1 cellular context compared by ENCODE assay signal in the genomic region with DNA sequence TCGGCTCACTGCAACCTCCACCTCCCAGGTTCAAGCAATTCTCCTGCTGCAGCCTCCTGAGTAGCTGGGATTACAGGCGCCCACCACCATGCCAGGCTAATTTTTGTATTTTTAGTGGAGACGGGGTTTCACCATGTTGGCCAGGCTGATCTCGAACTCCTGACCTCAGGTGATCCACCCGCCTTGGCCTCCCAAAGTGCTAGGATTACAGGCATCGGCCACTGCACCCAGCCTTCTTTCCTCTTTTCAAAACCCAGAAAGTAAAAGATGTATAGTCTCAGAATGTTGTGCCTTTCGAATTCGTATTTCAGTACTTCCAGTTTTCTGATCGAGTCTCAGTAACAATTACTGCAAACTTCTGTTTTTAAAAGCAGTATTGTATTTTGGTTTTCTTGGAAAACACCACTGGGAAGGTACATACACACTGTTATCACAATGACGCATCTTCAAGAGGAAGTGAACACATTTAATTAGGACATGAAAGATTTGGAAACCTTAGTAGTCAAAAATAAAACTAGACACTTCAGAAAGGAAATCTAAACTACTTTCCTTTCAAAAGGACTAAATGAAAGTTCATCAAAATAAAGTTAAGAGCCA.
TF ChIP-seq lines count a peak whose summit lies in the region.

No MANE protein-coding gene starts in this region.

TF ChIP-seq in GM12878, 131 proteins besides CTCF, POLR2A, EP300 and RAD21 (continued from another document):
- TF ChIP-seq SKIL (IDR thresholded peaks at IDR 0.05; ENCODE audit: low read depth, poor library complexity, severe bottlenecking), result peak; percentile 84
- TF ChIP-seq SPI1 (IDR thresholded peaks at IDR 0.05; ENCODE audit: borderline replicate concordance, insufficient read depth, low read depth, low read length), result peak; percentile 89
- peak; percentile 92 for TF ChIP-seq DPF2 (IDR thresholded peaks at IDR 0.05)
- peak; percentile 16; the same call in 1 of the 2 replicates for TF ChIP-seq IRF4 (IDR thresholded peaks at IDR 0.05; ENCODE audit: low read depth, low read length)
- peak; percentile 85 for TF ChIP-seq BMI1 (IDR thresholded peaks at IDR 0.05; ENCODE audit: borderline replicate concordance)
- TF ChIP-seq GATAD2B (conservative IDR thresholded peaks at IDR 0.05; ENCODE audit: low read depth), result peak; percentile 63
- peak in 1 of 2 experiments; percentile 49; a peak in 1 of 4 replicates for TF ChIP-seq ETV6 (conservative IDR thresholded peaks at IDR 0.05 in 1 of 2, IDR thresholded peaks at IDR 0.05 in 1 of 2; ENCODE audit: borderline replicate concordance in 1 of 2, low read depth in 1 of 2)
- peak; percentile 66; the same call in 1 of the 2 replicates for TF ChIP-seq ATF2 (IDR thresholded peaks at IDR 0.05; ENCODE audit: low read length)
- 0 out of 2 replicates have a peak, but pooled peaks have one; percentile 55 for TF ChIP-seq STAT3 (IDR thresholded peaks at IDR 0.05; ENCODE audit: low read depth, low read length)
- 0 out of 2 replicates have a peak, but pooled peaks have one; percentile 16 for TF ChIP-seq SMARCA5 (IDR thresholded peaks at IDR 0.05)
- TF ChIP-seq TBL1XR1 (IDR thresholded peaks at IDR 0.05; ENCODE audit: low read depth, low read length), result peak; percentile 38; the same call in 1 of the 2 replicates
- TF ChIP-seq ZBED1 (IDR thresholded peaks at IDR 0.05; ENCODE audit: borderline replicate concordance), result peak; percentile 80; the same call in 1 of the 2 replicates
- TF ChIP-seq MLLT1 (IDR thresholded peaks at IDR 0.05), result peak; percentile 53; the same call in 1 of the 2 replicates
- TF ChIP-seq RUNX3 (IDR thresholded peaks at IDR 0.05; ENCODE audit: low read length), result peak; percentile 73; the same call in 1 of the 2 replicates
- TF ChIP-seq MEF2A (IDR thresholded peaks at IDR 0.05; ENCODE audit: insufficient read depth, low read depth, low read length), result peak; percentile 63; the same call in 1 of the 2 replicates
- 0 out of 2 replicates have a peak, but pooled peaks have one; percentile 34 for TF ChIP-seq PAX5 (IDR thresholded peaks at IDR 0.05; ENCODE audit: borderline replicate concordance, low read depth, low read length)
- peak; percentile 68; the same call in 1 of the 2 replicates for TF ChIP-seq ATF7 (IDR thresholded peaks at IDR 0.05; ENCODE audit: low read depth)
- TF ChIP-seq BCL11A (IDR thresholded peaks at IDR 0.05; ENCODE audit: low read depth, low read length), result peak; percentile 94
- TF ChIP-seq KLF5 (IDR thresholded peaks at IDR 0.05; ENCODE audit: partially characterized antibody), result peak; percentile 74
- TF ChIP-seq MEF2B (IDR thresholded peaks at IDR 0.05; ENCODE audit: partially characterized antibody, poor library complexity, severe bottlenecking), result peak; percentile 78
- peak; percentile 65; the same call in 1 of the 2 replicates for TF ChIP-seq NR2F1 (conservative IDR thresholded peaks at IDR 0.05)
- peak; percentile 81 for TF ChIP-seq CREM (IDR thresholded peaks at IDR 0.05; ENCODE audit: low read depth)
- TF ChIP-seq RELA (IDR thresholded peaks at IDR 0.05; ENCODE audit: borderline replicate concordance, partially characterized antibody), result peak; percentile 91
- peak; percentile 36; the same call in 1 of the 2 replicates for TF ChIP-seq EED (IDR thresholded peaks at IDR 0.05; ENCODE audit: low read depth)
- peak; percentile 89 for TF ChIP-seq NFIC (IDR thresholded peaks at IDR 0.05; ENCODE audit: low read depth, low read length)
- TF ChIP-seq, protein P1, sequence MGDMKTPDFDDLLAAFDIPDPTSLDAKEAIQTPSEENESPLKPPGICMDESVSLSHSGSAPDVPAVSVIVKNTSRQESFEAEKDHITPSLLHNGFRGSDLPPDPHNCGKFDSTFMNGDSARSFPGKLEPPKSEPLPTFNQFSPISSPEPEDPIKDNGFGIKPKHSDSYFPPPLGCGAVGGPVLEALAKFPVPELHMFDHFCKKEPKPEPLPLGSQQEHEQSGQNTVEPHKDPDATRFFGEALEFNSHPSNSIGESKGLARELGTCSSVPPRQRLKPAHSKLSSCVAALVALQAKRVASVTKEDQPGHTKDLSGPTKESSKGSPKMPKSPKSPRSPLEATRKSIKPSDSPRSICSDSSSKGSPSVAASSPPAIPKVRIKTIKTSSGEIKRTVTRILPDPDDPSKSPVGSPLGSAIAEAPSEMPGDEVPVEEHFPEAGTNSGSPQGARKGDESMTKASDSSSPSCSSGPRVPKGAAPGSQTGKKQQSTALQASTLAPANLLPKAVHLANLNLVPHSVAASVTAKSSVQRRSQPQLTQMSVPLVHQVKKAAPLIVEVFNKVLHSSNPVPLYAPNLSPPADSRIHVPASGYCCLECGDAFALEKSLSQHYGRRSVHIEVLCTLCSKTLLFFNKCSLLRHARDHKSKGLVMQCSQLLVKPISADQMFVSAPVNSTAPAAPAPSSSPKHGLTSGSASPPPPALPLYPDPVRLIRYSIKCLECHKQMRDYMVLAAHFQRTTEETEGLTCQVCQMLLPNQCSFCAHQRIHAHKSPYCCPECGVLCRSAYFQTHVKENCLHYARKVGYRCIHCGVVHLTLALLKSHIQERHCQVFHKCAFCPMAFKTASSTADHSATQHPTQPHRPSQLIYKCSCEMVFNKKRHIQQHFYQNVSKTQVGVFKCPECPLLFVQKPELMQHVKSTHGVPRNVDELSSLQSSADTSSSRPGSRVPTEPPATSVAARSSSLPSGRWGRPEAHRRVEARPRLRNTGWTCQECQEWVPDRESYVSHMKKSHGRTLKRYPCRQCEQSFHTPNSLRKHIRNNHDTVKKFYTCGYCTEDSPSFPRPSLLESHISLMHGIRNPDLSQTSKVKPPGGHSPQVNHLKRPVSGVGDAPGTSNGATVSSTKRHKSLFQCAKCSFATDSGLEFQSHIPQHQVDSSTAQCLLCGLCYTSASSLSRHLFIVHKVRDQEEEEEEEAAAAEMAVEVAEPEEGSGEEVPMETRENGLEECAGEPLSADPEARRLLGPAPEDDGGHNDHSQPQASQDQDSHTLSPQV (IDR thresholded peaks at IDR 0.05), result peak; percentile 90
- TF ChIP-seq BACH1 (IDR thresholded peaks at IDR 0.05; ENCODE audit: borderline replicate concordance), result peak; percentile 26; the same call in 1 of the 2 replicates
- peak in 1 of 2 experiments; percentile 45; a peak in 3 of 4 replicates for TF ChIP-seq BHLHE40 (IDR thresholded peaks at IDR 0.05; ENCODE audit: borderline replicate concordance in 1 of 2, low read depth in 2 of 2, low read length in 1 of 2)
- TF ChIP-seq ZNF217 (IDR thresholded peaks at IDR 0.05), result peak; percentile 94
- TF ChIP-seq ZNF24 (IDR thresholded peaks at IDR 0.05), result peak; percentile 76; the same call in 1 of the 2 replicates
- TF ChIP-seq CEBPB (IDR thresholded peaks at IDR 0.05; ENCODE audit: borderline replicate concordance in 1 of 2, low read depth in 2 of 2, low read length in 2 of 2), result peak in 1 of 2 experiments; percentile 46; a peak in 1 of 4 replicates
- peak; percentile 87; the same call in 1 of the 2 replicates for TF ChIP-seq FOXM1 (IDR thresholded peaks at IDR 0.05; ENCODE audit: low read depth, low read length)
- peak; percentile 93 to 96 for TF ChIP-seq IKZF2 (IDR thresholded peaks at IDR 0.05)
- peak; percentile 73 for TF ChIP-seq SMAD1 (IDR thresholded peaks at IDR 0.05; ENCODE audit: low read depth, partially characterized antibody)
- TF ChIP-seq MTA2 (IDR thresholded peaks at IDR 0.05; ENCODE audit: low read depth), result peak; percentile 98
- TF ChIP-seq, protein P2, sequence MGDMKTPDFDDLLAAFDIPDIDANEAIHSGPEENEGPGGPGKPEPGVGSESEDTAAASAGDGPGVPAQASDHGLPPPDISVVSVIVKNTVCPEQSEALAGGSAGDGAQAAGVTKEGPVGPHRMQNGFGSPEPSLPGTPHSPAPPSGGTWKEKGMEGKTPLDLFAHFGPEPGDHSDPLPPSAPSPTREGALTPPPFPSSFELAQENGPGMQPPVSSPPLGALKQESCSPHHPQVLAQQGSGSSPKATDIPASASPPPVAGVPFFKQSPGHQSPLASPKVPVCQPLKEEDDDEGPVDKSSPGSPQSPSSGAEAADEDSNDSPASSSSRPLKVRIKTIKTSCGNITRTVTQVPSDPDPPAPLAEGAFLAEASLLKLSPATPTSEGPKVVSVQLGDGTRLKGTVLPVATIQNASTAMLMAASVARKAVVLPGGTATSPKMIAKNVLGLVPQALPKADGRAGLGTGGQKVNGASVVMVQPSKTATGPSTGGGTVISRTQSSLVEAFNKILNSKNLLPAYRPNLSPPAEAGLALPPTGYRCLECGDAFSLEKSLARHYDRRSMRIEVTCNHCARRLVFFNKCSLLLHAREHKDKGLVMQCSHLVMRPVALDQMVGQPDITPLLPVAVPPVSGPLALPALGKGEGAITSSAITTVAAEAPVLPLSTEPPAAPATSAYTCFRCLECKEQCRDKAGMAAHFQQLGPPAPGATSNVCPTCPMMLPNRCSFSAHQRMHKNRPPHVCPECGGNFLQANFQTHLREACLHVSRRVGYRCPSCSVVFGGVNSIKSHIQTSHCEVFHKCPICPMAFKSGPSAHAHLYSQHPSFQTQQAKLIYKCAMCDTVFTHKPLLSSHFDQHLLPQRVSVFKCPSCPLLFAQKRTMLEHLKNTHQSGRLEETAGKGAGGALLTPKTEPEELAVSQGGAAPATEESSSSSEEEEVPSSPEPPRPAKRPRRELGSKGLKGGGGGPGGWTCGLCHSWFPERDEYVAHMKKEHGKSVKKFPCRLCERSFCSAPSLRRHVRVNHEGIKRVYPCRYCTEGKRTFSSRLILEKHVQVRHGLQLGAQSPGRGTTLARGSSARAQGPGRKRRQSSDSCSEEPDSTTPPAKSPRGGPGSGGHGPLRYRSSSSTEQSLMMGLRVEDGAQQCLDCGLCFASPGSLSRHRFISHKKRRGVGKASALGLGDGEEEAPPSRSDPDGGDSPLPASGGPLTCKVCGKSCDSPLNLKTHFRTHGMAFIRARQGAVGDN (IDR thresholded peaks at IDR 0.05), result 0 out of 2 replicates have a peak, but pooled peaks have one; percentile 20
- peak; percentile 92 for TF ChIP-seq IKZF1 (conservative IDR thresholded peaks at IDR 0.05)
- peak; percentile 87 for TF ChIP-seq RELB (IDR thresholded peaks at IDR 0.05; ENCODE audit: low read depth)
- peak; percentile 52; the same call in 1 of the 2 replicates for TF ChIP-seq TCF7 (IDR thresholded peaks at IDR 0.05; ENCODE audit: borderline replicate concordance)
